In the genomic region with DNA sequence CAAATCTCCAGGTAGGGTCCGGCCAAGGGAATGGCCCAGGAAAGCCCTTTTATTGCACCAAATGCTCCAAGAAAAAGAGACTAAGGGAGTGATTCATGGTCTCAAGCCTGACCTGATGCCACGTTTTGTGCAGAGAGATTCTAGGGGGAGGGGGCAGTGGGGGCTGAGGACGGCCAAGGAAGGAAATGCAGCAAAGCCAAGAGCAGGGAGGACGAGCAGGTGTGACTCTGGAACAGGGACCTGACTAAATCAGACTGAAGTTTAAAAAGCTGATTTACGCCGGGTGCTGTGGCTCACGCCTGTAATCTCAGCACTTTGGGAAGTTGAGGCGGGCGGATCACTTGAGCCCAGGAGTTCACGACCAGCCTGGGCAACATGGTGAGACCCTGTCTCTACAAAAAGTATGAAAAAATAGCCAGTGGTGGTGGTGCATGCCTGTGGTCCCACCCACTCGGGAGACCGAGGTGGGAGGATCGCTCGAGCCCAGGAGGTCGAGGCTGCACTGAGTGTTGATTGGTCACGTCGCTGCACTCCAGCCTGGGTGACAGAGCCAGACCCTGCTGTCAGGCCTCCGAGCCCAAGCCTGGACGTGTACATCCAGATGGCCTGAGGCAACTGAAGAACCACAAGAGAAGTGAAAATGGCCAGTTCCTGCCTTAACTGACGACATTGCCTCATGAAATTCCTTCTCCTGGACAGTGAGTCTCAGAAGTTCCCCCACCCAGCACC, we compare ENCODE assay signal across 20 cellular contexts. TPM values are rescaled to one million over a fixed set of nuclear protein-coding genes. Genes with fewer than 3 reads are reported as not detected.
A peak's percentile ranks its signal among the peaks of the same experiment; 100 is the strongest.
DNase-seq lines count a peak whose midpoint lies in the region; ATAC-seq, FAIRE-seq and TF ChIP-seq lines count a peak whose summit lies in the region.
"Had no signal": no experiment of that assay in that cellular context is flagged by ENCODE, and none has a peak within 500 bp of the region (broad histone marks: within the 10 kb centered on the region; RNA-seq: fewer than 3 reads in every experiment).

No MANE protein-coding gene starts in this region.

- no peaks in the 10 kb centered on the region for H4K20me1 ChIP-seq in K562 (replicated peaks; ENCODE audit: control insufficient read depth, insufficient read depth, low read length)

- H3K27ac ChIP-seq in KOPT-K1 (ENCODE audit: low read depth, low read length, poor library complexity, severe bottlenecking) (peak overlapping the region; percentile 82), K562 (ENCODE audit: extremely low read depth, low read depth, low read length) (no peak overlapping the region)

- no peak overlapping the region for H2AFZ ChIP-seq in K562 (ENCODE audit: low read depth, low read length)

- peaks cover 5% of the 10 kb centered on the region for H3K9me3 Mint-ChIP-seq in activated CD4-positive, alpha-beta memory T cell treated with anti-CD3 and anti-CD28 coated beads for 36 hours
- no peaks in the 10 kb centered on the region for H3K9me3 Mint-ChIP-seq in activated CD4-positive, alpha-beta memory T cell treated with anti-CD3 and anti-CD28 coated beads, Interleukin-2, amount 10 ng/mL, durations not matched to agents 7 days and 5 days
- H3K9me3 Mint-ChIP-seq in nephron progenitor cell, result peaks cover 41% of the 10 kb centered on the region
- H3K9me3 Mint-ChIP-seq: memory B cell had no signal

- peak overlapping the region; percentile 29 for H3K4me3 Mint-ChIP-seq in activated CD4-positive, alpha-beta memory T cell treated with anti-CD3 and anti-CD28 coated beads for 36 hours
- no peak overlapping the region for H3K4me3 Mint-ChIP-seq in activated CD4-positive, alpha-beta memory T cell treated with anti-CD3 and anti-CD28 coated beads, Interleukin-2, amount 10 ng/mL, durations not matched to agents 7 days and 5 days
- H3K4me3 Mint-ChIP-seq in nephron progenitor cell, result no peak overlapping the region

- ATAC-seq in K562, result no peak
- no peak for ATAC-seq in esophagus mucosa
- ATAC-seq in GM21737 (IDR thresholded peaks at IDR 0.05; ENCODE audit: unreplicated experiment), result no peak
- ATAC-seq: activated CD4-positive, CD25-positive, alpha-beta regulatory T cell treated with anti-CD3 and anti-CD28 coated beads, Interleukin-2, amount 50 U/mL, for 24 hours had no signal

- no peaks in the 10 kb centered on the region for H3K9me1 ChIP-seq in K562 (ENCODE audit: control insufficient read depth, insufficient read depth, low read length)

- no peaks in the 10 kb centered on the region for H3K27me3 Mint-ChIP-seq in activated CD4-positive, alpha-beta memory T cell treated with anti-CD3 and anti-CD28 coated beads for 36 hours
- peaks cover 23% of the 10 kb centered on the region for H3K27me3 Mint-ChIP-seq in activated CD4-positive, alpha-beta memory T cell treated with anti-CD3 and anti-CD28 coated beads, Interleukin-2, amount 10 ng/mL, durations not matched to agents 7 days and 5 days
- no peaks in the 10 kb centered on the region for H3K27me3 Mint-ChIP-seq in nephron progenitor cell (ENCODE audit: low read depth, poor library complexity)
- H3K27me3 Mint-ChIP-seq: memory B cell had no signal

- TF ChIP-seq CTCF in K562 (IDR thresholded peaks at IDR 0.05 in 2 of 3, conservative IDR thresholded peaks at IDR 0.05 in 1 of 3; ENCODE audit: insufficient read depth in 2 of 3, low read depth in 1 of 3, low read length in 3 of 3) (no peak), nephron progenitor cell (IDR thresholded peaks at IDR 0.05) (no peak)

- no peak for FAIRE-seq in K562 (lab: Jason Lieb, UNC)
- FAIRE-seq: RCC 7860 had no signal

- TF ChIP-seq POLR2A in K562 (conservative IDR thresholded peaks at IDR 0.05), result no peak

- TF ChIP-seq EP300 in K562 (IDR thresholded peaks at IDR 0.05; ENCODE audit: low read length), result no peak

- peak overlapping the region; percentile 28 for H3K27ac Mint-ChIP-seq in activated CD4-positive, alpha-beta memory T cell treated with anti-CD3 and anti-CD28 coated beads for 36 hours
- no peak overlapping the region for H3K27ac Mint-ChIP-seq in activated CD4-positive, alpha-beta memory T cell treated with anti-CD3 and anti-CD28 coated beads, Interleukin-2, amount 10 ng/mL, durations not matched to agents 7 days and 5 days
- peak overlapping the region; percentile 29 for H3K27ac Mint-ChIP-seq in nephron progenitor cell
- H3K27ac Mint-ChIP-seq: memory B cell had no signal

- in situ Hi-C loops in K562 (cut with MboI), result no loop called here

- 91% methylated on average over 19 of the region's 20 CpGs for WGBS in K562 (ENCODE audit: insufficient coverage, low coverage, missing lambda C conversion rate)

- POLR2A ChIA-PET in activated CD4-positive, alpha-beta memory T cell treated with anti-CD3 and anti-CD28 coated beads for 36 hours (lab: Charles Lee), result no interaction called here
- POLR2A ChIA-PET in activated CD4-positive, alpha-beta memory T cell treated with anti-CD3 and anti-CD28 coated beads, Interleukin-2, amount 10 ng/mL, durations not matched to agents 7 days and 5 days (lab: Charles Lee), result interaction anchor here (2.1 to 2.5 kb wide), 2 partner anchors 14 to 20 kb away, joined by 5 read pairs; no protein-coding TSS in a partner anchor
- POLR2A ChIA-PET in K562 (lab: Yijun Ruan, JAX), result interaction anchor here (1.0 to 2.7 kb wide), 2 partner anchors 19 to 24 kb away, joined by 3 to 20 read pairs; no protein-coding TSS in a partner anchor

- no peaks in the 10 kb centered on the region for H3K27me3 ChIP-seq in K562 (ENCODE audit: control insufficient read depth in 2 of 2, insufficient read depth in 2 of 2, low read length in 2 of 2)

- H3K4me3 ChIP-seq in K562, result no peak overlapping the region
- H3K4me3 ChIP-seq: smooth muscle cell had no signal

- TF ChIP-seq RAD21 in K562 (CRISPR knock-in tag; conservative IDR thresholded peaks at IDR 0.05 in 1 of 2, IDR thresholded peaks at IDR 0.05 in 1 of 2), result no peak

- intact Hi-C loops in activated CD4-positive, alpha-beta memory T cell treated with anti-CD3 and anti-CD28 coated beads for 36 hours (cut with micrococcal nuclease), result no loop called here
- intact Hi-C loops in K562 (cut with micrococcal nuclease), result no loop called here

- no peak overlapping the region for H3K4me2 ChIP-seq in K562 (ENCODE audit: insufficient read depth, low read length)
- H3K4me2 ChIP-seq: smooth muscle cell had no signal

- no TSS peak for BruUV-seq in K562 (replicated peaks; lab: Mats Ljungman, UMichigan)

- peaks cover 49% of the 10 kb centered on the region for H3K4me1 Mint-ChIP-seq in activated CD4-positive, alpha-beta memory T cell treated with anti-CD3 and anti-CD28 coated beads for 36 hours (ENCODE audit: low read depth)
- peaks cover 58% of the 10 kb centered on the region for H3K4me1 Mint-ChIP-seq in activated CD4-positive, alpha-beta memory T cell treated with anti-CD3 and anti-CD28 coated beads, Interleukin-2, amount 10 ng/mL, durations not matched to agents 7 days and 5 days
- H3K4me1 Mint-ChIP-seq in nephron progenitor cell, result peaks cover 71% of the 10 kb centered on the region

- CTCF ChIA-PET in activated CD4-positive, alpha-beta memory T cell treated with anti-CD3 and anti-CD28 coated beads for 36 hours (lab: Charles Lee), result no interaction called here
- CTCF ChIA-PET in activated CD4-positive, alpha-beta memory T cell treated with anti-CD3 and anti-CD28 coated beads, Interleukin-2, amount 10 ng/mL, durations not matched to agents 7 days and 5 days (lab: Charles Lee), result no interaction called here
- CTCF ChIA-PET in K562 (lab: Yijun Ruan, JAX; ENCODE audit: low intra/inter-chr PET ratio), result no interaction called here

- H3K9me3 ChIP-seq in KOPT-K1 (ENCODE audit: insufficient read depth, low read length, poor library complexity, severe bottlenecking) (peaks cover 6% of the 10 kb centered on the region), K562 (replicated peaks; ENCODE audit: control insufficient read depth, insufficient read depth, low read depth, low read length) (peaks cover 7% of the 10 kb centered on the region; the same call in 1 of the 2 replicates)

- H3K36me3 ChIP-seq in KOPT-K1 (ENCODE audit: insufficient read depth, low read length) (no peaks in the 10 kb centered on the region), K562 (ENCODE audit: control insufficient read depth, insufficient read depth, low read length) (no peaks in the 10 kb centered on the region)

- H3K9ac ChIP-seq in K562 (ENCODE audit: insufficient read depth in 1 of 2, low read depth in 2 of 2, low read length in 2 of 2), result no peak overlapping the region

- peaks cover 20% of the 10 kb centered on the region for H3K79me2 ChIP-seq in K562 (ENCODE audit: control insufficient read depth, insufficient read depth, low read length)

- peak; percentile 27 for DNase-seq in activated CD4-positive, alpha-beta memory T cell treated with anti-CD3 and anti-CD28 coated beads for 36 hours
- DNase-seq in activated CD4-positive, alpha-beta memory T cell treated with anti-CD3 and anti-CD28 coated beads, Interleukin-2, amount 10 ng/mL, durations not matched to agents 7 days and 5 days, result no peak
- DNase-seq in K562 (ENCODE audit: extremely low read depth in 1 of 4, low spot score in 3 of 4) (no peak), nephron progenitor cell (no peak), CD1c-positive myeloid dendritic cell (ENCODE audit: extremely low spot score) (no peak)
- DNase-seq: activated naive CD4-positive, alpha-beta T cell; effector CD8-positive, alpha-beta T cell; foreskin melanocyte; KG1; NCI-H187 had no signal

- H3K4me1 ChIP-seq in K562 (replicated peaks in 1 of 2; ENCODE audit: control insufficient read depth in 2 of 2, insufficient read depth in 2 of 2, low read length in 2 of 2), result peaks cover 52 to 54% of the 10 kb centered on the region in 2 experiments

- no peaks in the 10 kb centered on the region for H3K36me3 Mint-ChIP-seq in activated CD4-positive, alpha-beta memory T cell treated with anti-CD3 and anti-CD28 coated beads for 36 hours
- H3K36me3 Mint-ChIP-seq in activated CD4-positive, alpha-beta memory T cell treated with anti-CD3 and anti-CD28 coated beads, Interleukin-2, amount 10 ng/mL, durations not matched to agents 7 days and 5 days (ENCODE audit: low read depth), result no peaks in the 10 kb centered on the region
- H3K36me3 Mint-ChIP-seq in nephron progenitor cell (ENCODE audit: low read depth), result peaks cover 4% of the 10 kb centered on the region
- H3K36me3 Mint-ChIP-seq: memory B cell had no signal

RNA-seq across cellular contexts. Expression of gene IFITM3, which starts 10.8 kb away (rescaled TPM):
- total RNA-seq in activated CD4-positive, alpha-beta memory T cell treated with anti-CD3 and anti-CD28 coated beads for 36 hours, result 10 to 100 TPM; 25.6 TPM
- 10 to 100 TPM; 52.3 to 58.8 TPM for total RNA-seq in activated CD4-positive, alpha-beta memory T cell treated with anti-CD3 and anti-CD28 coated beads, Interleukin-2, amount 10 ng/mL, durations not matched to agents 7 days and 5 days
- total RNA-seq in K562 (2011; cell fraction: chromatin; rRNA removed; ENCODE audit: low replicate concordance), result 6.0 and 26.3 TPM in 2 replicates
- 38.8 and 53.5 TPM in 2 replicates for total RNA-seq in K562 (2011; cell fraction: nucleolus; rRNA removed)
- total RNA-seq in K562 (2011; cell fraction: nucleoplasm; rRNA removed), result 31.1 and 36.4 TPM in 2 replicates
- 49.6 and 70.6 TPM in 2 replicates for total RNA-seq in K562 (2014; rRNA removed)
- 41.0 and 51.5 TPM in 2 replicates for total RNA-seq in K562 (2014; rRNA removed; fragmentation: Illumina TruSeq; extraction: Trizol)
- 155 and 161 TPM in 2 replicates for total RNA-seq in K562 (2015; rRNA removed; fragmentation: Illumina TruSeq; extraction: Trizol)
- 163 and 164 TPM in 2 replicates for total RNA-seq in K562 (2021)
- polyA plus RNA-seq in K562 (2011; rRNA removed), result 22.7 and 77.6 TPM in 2 replicates
- polyA plus RNA-seq in K562 (2011; cell fraction: cytosol; rRNA removed), result 128 TPM in 2 replicates
- 28.0 and 34.2 TPM in 2 replicates for polyA plus RNA-seq in K562 (2011; cell fraction: nucleus; rRNA removed)
- polyA plus RNA-seq in K562 (2012), result 478 and 481 TPM in 2 replicates
- polyA plus RNA-seq in K562 (2014; fragmentation: Illumina TruSeq; extraction: Trizol), result 242 and 297 TPM in 2 replicates
- 100 to 1,000 TPM; 452 to 461 TPM for polyA plus RNA-seq in K562 (2014; fragmentation: Nextera tagmentation; extraction: Ambion mirVana)
- polyA plus RNA-seq in K562 (2014; rRNA removed), result 77.7 and 150 TPM in 2 replicates
- 19.8 and 26.3 TPM in 2 replicates for polyA minus RNA-seq in K562 (2011; rRNA and poly(A)+ RNA removed)
- 49.6 and 95.7 TPM in 2 replicates for polyA minus RNA-seq in K562 (2011; cell fraction: cytosol; rRNA and poly(A)+ RNA removed)
- 6.9 and 19.4 TPM in 2 replicates for polyA minus RNA-seq in K562 (2011; cell fraction: nucleus; rRNA and poly(A)+ RNA removed)
- total RNA-seq in esophagus mucosa, result 180 TPM

RNA-seq across cellular contexts. Expression of gene IFITM1, which starts 17.7 kb away (rescaled TPM):
- 100 to 1,000 TPM; 195 to 200 TPM for total RNA-seq in activated CD4-positive, alpha-beta memory T cell treated with anti-CD3 and anti-CD28 coated beads for 36 hours
- total RNA-seq in activated CD4-positive, alpha-beta memory T cell treated with anti-CD3 and anti-CD28 coated beads, Interleukin-2, amount 10 ng/mL, durations not matched to agents 7 days and 5 days, result 1,000 to 10,000 TPM; 1,010 to 1,055 TPM
- 394 and 929 TPM in 2 replicates for total RNA-seq in K562 (2011; cell fraction: chromatin; rRNA removed; ENCODE audit: low replicate concordance)
- total RNA-seq in K562 (2011; cell fraction: nucleolus; rRNA removed), result 1,445 and 1,483 TPM in 2 replicates
- 1,061 and 1,262 TPM in 2 replicates for total RNA-seq in K562 (2011; cell fraction: nucleoplasm; rRNA removed)
- 793 and 818 TPM in 2 replicates for total RNA-seq in K562 (2014; rRNA removed)
- 572 and 787 TPM in 2 replicates for total RNA-seq in K562 (2014; rRNA removed; fragmentation: Illumina TruSeq; extraction: Trizol)
- total RNA-seq in K562 (2015; rRNA removed; fragmentation: Illumina TruSeq; extraction: Trizol), result 979 and 985 TPM in 2 replicates
- total RNA-seq in K562 (2021), result 691 and 717 TPM in 2 replicates
- 900 and 1,311 TPM in 2 replicates for polyA plus RNA-seq in K562 (2011; rRNA removed)
- polyA plus RNA-seq in K562 (2011; cell fraction: cytosol; rRNA removed), result 2,724 and 2,737 TPM in 2 replicates
- polyA plus RNA-seq in K562 (2011; cell fraction: nucleus; rRNA removed), result 780 and 1,049 TPM in 2 replicates
- polyA plus RNA-seq in K562 (2012), result 1,084 and 1,212 TPM in 2 replicates
- 1,966 and 1,984 TPM in 2 replicates for polyA plus RNA-seq in K562 (2014; fragmentation: Illumina TruSeq; extraction: Trizol)
- polyA plus RNA-seq in K562 (2014; fragmentation: Nextera tagmentation; extraction: Ambion mirVana), result 1,000 to 10,000 TPM; 4,252 to 5,579 TPM
- 974 and 999 TPM in 2 replicates for polyA plus RNA-seq in K562 (2014; rRNA removed)
- polyA minus RNA-seq in K562 (2011; rRNA and poly(A)+ RNA removed), result 752 and 801 TPM in 2 replicates
- polyA minus RNA-seq in K562 (2011; cell fraction: cytosol; rRNA and poly(A)+ RNA removed), result 577 and 662 TPM in 2 replicates
- polyA minus RNA-seq in K562 (2011; cell fraction: nucleus; rRNA and poly(A)+ RNA removed), result 139 and 266 TPM in 2 replicates
- 59.8 TPM for total RNA-seq in esophagus mucosa

RNA-seq across cellular contexts. Expression of gene IFITM2, which starts 23.9 kb away (rescaled TPM):
- total RNA-seq in activated CD4-positive, alpha-beta memory T cell treated with anti-CD3 and anti-CD28 coated beads for 36 hours, result 100 to 1,000 TPM; 525 to 561 TPM
- total RNA-seq in activated CD4-positive, alpha-beta memory T cell treated with anti-CD3 and anti-CD28 coated beads, Interleukin-2, amount 10 ng/mL, durations not matched to agents 7 days and 5 days, result 1,000 to 10,000 TPM; 1,637 to 1,643 TPM
- 6.5 and 20.8 TPM in 2 replicates for total RNA-seq in K562 (2011; cell fraction: chromatin; rRNA removed; ENCODE audit: low replicate concordance)
- total RNA-seq in K562 (2011; cell fraction: nucleolus; rRNA removed), result 47.0 and 138 TPM in 2 replicates
- total RNA-seq in K562 (2011; cell fraction: nucleoplasm; rRNA removed), result 31.5 and 44.9 TPM in 2 replicates
- total RNA-seq in K562 (2014; rRNA removed), result 52.8 and 187 TPM in 2 replicates
- 137 and 145 TPM in 2 replicates for total RNA-seq in K562 (2014; rRNA removed; fragmentation: Illumina TruSeq; extraction: Trizol)
- total RNA-seq in K562 (2015; rRNA removed; fragmentation: Illumina TruSeq; extraction: Trizol), result 290 and 356 TPM in 2 replicates
- total RNA-seq in K562 (2021), result 693 and 698 TPM in 2 replicates
- polyA plus RNA-seq in K562 (2011; rRNA removed), result 205 and 655 TPM in 2 replicates
- polyA plus RNA-seq in K562 (2011; cell fraction: cytosol; rRNA removed), result 600 and 1,150 TPM in 2 replicates
- 59.9 and 198 TPM in 2 replicates for polyA plus RNA-seq in K562 (2011; cell fraction: nucleus; rRNA removed)
- 488 and 506 TPM in 2 replicates for polyA plus RNA-seq in K562 (2012)
- polyA plus RNA-seq in K562 (2014; fragmentation: Illumina TruSeq; extraction: Trizol), result 472 and 547 TPM in 2 replicates
- polyA plus RNA-seq in K562 (2014; fragmentation: Nextera tagmentation; extraction: Ambion mirVana), result 1,000 to 10,000 TPM; 3,629 to 4,872 TPM
- 255 and 328 TPM in 2 replicates for polyA plus RNA-seq in K562 (2014; rRNA removed)
- 69.9 and 190 TPM in 2 replicates for polyA minus RNA-seq in K562 (2011; rRNA and poly(A)+ RNA removed)
- polyA minus RNA-seq in K562 (2011; cell fraction: cytosol; rRNA and poly(A)+ RNA removed), result 143 and 401 TPM in 2 replicates
- polyA minus RNA-seq in K562 (2011; cell fraction: nucleus; rRNA and poly(A)+ RNA removed), result 14.8 and 71.3 TPM in 2 replicates
- total RNA-seq in esophagus mucosa, result 94.0 TPM

RNA-seq across cellular contexts. Expression of gene IFITM5, which starts 32.2 kb away (rescaled TPM):
- not detected for total RNA-seq in activated CD4-positive, alpha-beta memory T cell treated with anti-CD3 and anti-CD28 coated beads for 36 hours
- total RNA-seq in activated CD4-positive, alpha-beta memory T cell treated with anti-CD3 and anti-CD28 coated beads, Interleukin-2, amount 10 ng/mL, durations not matched to agents 7 days and 5 days, result not detected
- total RNA-seq in K562 (2011; cell fraction: chromatin; rRNA removed; ENCODE audit: low replicate concordance), result not detected in 2 replicates
- not detected in 2 replicates for total RNA-seq in K562 (2011; cell fraction: nucleolus; rRNA removed)
- not detected in 2 replicates for total RNA-seq in K562 (2011; cell fraction: nucleoplasm; rRNA removed)
- not detected in 2 replicates for total RNA-seq in K562 (2014; rRNA removed)
- total RNA-seq in K562 (2014; rRNA removed; fragmentation: Illumina TruSeq; extraction: Trizol), result not detected in 2 replicates
- not detected in 2 replicates for total RNA-seq in K562 (2015; rRNA removed; fragmentation: Illumina TruSeq; extraction: Trizol)
- total RNA-seq in K562 (2021), result not detected in 2 replicates
- not detected in 2 replicates for polyA plus RNA-seq in K562 (2011; rRNA removed)
- not detected in 2 replicates for polyA plus RNA-seq in K562 (2011; cell fraction: cytosol; rRNA removed)
- not detected in 2 replicates for polyA plus RNA-seq in K562 (2011; cell fraction: nucleus; rRNA removed)
- not detected in 2 replicates for polyA plus RNA-seq in K562 (2012)
- polyA plus RNA-seq in K562 (2014; fragmentation: Illumina TruSeq; extraction: Trizol), result not detected in 2 replicates
- polyA plus RNA-seq in K562 (2014; fragmentation: Nextera tagmentation; extraction: Ambion mirVana), result not detected
- polyA plus RNA-seq in K562 (2014; rRNA removed), result 0.19 TPM in 1 of 2 replicates, not detected in the other
- not detected in 2 replicates for polyA minus RNA-seq in K562 (2011; rRNA and poly(A)+ RNA removed)
- polyA minus RNA-seq in K562 (2011; cell fraction: cytosol; rRNA and poly(A)+ RNA removed), result not detected in 2 replicates
- not detected in 2 replicates for polyA minus RNA-seq in K562 (2011; cell fraction: nucleus; rRNA and poly(A)+ RNA removed)
- total RNA-seq in esophagus mucosa, result not detected
- total RNA-seq: H7, NCI-H460, osteoblast, smooth muscle cell had no signal
- polyA plus RNA-seq: smooth muscle cell had no signal

RNA-seq across cellular contexts. Expression of gene B4GALNT4, which starts 37.8 kb away (rescaled TPM):
- total RNA-seq in activated CD4-positive, alpha-beta memory T cell treated with anti-CD3 and anti-CD28 coated beads for 36 hours, result 1 to 10 TPM; 2.1 to 4.0 TPM
- total RNA-seq in activated CD4-positive, alpha-beta memory T cell treated with anti-CD3 and anti-CD28 coated beads, Interleukin-2, amount 10 ng/mL, durations not matched to agents 7 days and 5 days, result under 1 TPM; 0.23 to 0.53 TPM
- 45.4 and 151 TPM in 2 replicates for total RNA-seq in K562 (2011; cell fraction: chromatin; rRNA removed; ENCODE audit: low replicate concordance)
- 117 and 141 TPM in 2 replicates for total RNA-seq in K562 (2011; cell fraction: nucleolus; rRNA removed)
- total RNA-seq in K562 (2011; cell fraction: nucleoplasm; rRNA removed), result 54.9 and 57.5 TPM in 2 replicates
- total RNA-seq in K562 (2014; rRNA removed) (22.7 and 26.2 TPM in 2 replicates), K562 (2014; rRNA removed; fragmentation: Illumina TruSeq; extraction: Trizol) (2.1 and 2.5 TPM in 2 replicates), K562 (2015; rRNA removed; fragmentation: Illumina TruSeq; extraction: Trizol) (7.6 and 9.7 TPM in 2 replicates), K562 (2021) (33.6 and 37.1 TPM in 2 replicates), esophagus mucosa (0.32 TPM)
- polyA plus RNA-seq in K562 (2011; rRNA removed) (14.0 and 22.7 TPM in 2 replicates), K562 (2014; fragmentation: Illumina TruSeq; extraction: Trizol) (4.5 and 10.9 TPM in 2 replicates), K562 (2014; fragmentation: Nextera tagmentation; extraction: Ambion mirVana) (under 1 TPM in 1 of 2 experiments, not detected in 1; 0.20 TPM), K562 (2014; rRNA removed) (30.0 and 32.0 TPM in 2 replicates)
- 20.4 and 42.5 TPM in 2 replicates for polyA plus RNA-seq in K562 (2011; cell fraction: cytosol; rRNA removed)
- 174 and 271 TPM in 2 replicates for polyA plus RNA-seq in K562 (2011; cell fraction: nucleus; rRNA removed)
- polyA plus RNA-seq in K562 (2012), result 17.2 and 19.0 TPM in 2 replicates
- polyA minus RNA-seq in K562 (2011; rRNA and poly(A)+ RNA removed), result 2.1 and 3.3 TPM in 2 replicates
- polyA minus RNA-seq in K562 (2011; cell fraction: cytosol; rRNA and poly(A)+ RNA removed), result 8.1 and 9.7 TPM in 2 replicates
- 23.6 and 27.2 TPM in 2 replicates for polyA minus RNA-seq in K562 (2011; cell fraction: nucleus; rRNA and poly(A)+ RNA removed)
